In genomic region chr1:161484613-161485012, GRCh38 we compare ENCODE assay signal across 8 cellular contexts. TPM values are rescaled to one million over a fixed set of nuclear protein-coding genes. Genes with fewer than 3 reads are reported as not detected.
DNase-seq lines count a peak whose midpoint lies in the region; ATAC-seq and TF ChIP-seq lines count a peak whose summit lies in the region.
"Had no signal": no experiment of that assay in that cellular context is flagged by ENCODE, and none has a peak within 500 bp of the region (broad histone marks: within the 10 kb centered on the region; RNA-seq: fewer than 3 reads in every experiment).

No MANE protein-coding gene starts in this region.

- no peak overlapping the region for H2AFZ ChIP-seq in MM.1S (ENCODE audit: low read length)
- no peak overlapping the region for H2AFZ ChIP-seq in osteoblast (ENCODE audit: low read length)

- no peak overlapping the region for H3K4me2 ChIP-seq in MM.1S (ENCODE audit: low read depth, low read length)
- no peak overlapping the region for H3K4me2 ChIP-seq in osteoblast (ENCODE audit: insufficient read depth, low read length)

- H3K9me2 ChIP-seq in MM.1S (replicated peaks; ENCODE audit: insufficient read depth, low read length), result no peaks in the 10 kb centered on the region

- ATAC-seq in central memory CD8-positive, alpha-beta T cell (replicated peaks; ENCODE audit: extremely low read depth, poor library complexity, severe bottlenecking), result peak; percentile 54
- no peak for ATAC-seq in HG03135 (IDR thresholded peaks at IDR 0.05; ENCODE audit: unreplicated experiment)

- TF ChIP-seq CTCF in GM12864 (IDR thresholded peaks at IDR 0.05; ENCODE audit: low read depth, low read length, missing control alignments) (peak; percentile 57), MM.1S (IDR thresholded peaks at IDR 0.05; ENCODE audit: low read length) (peak; percentile 54), osteoblast (IDR thresholded peaks at IDR 0.05; ENCODE audit: extremely low read depth, low read depth, low read length) (peak; percentile 47)

- no peak overlapping the region for H3K27ac ChIP-seq in MM.1S (ENCODE audit: low read length)
- no peak overlapping the region for H3K27ac ChIP-seq in osteoblast (ENCODE audit: low read depth, low read length)

- no peak overlapping the region for H3K27ac Mint-ChIP-seq in central memory CD8-positive, alpha-beta T cell (ENCODE audit: low read depth)

- no peaks in the 10 kb centered on the region for H3K9me3 ChIP-seq in MM.1S (replicated peaks; ENCODE audit: insufficient read depth, low read length)
- no peaks in the 10 kb centered on the region for H3K9me3 ChIP-seq in osteoblast (ENCODE audit: low read depth, low read length)

- no peak for DNase-seq in GM12864 (ENCODE audit: low read depth)
- peak; percentile 34 for DNase-seq in MM.1S
- DNase-seq in central memory CD8-positive, alpha-beta T cell (ENCODE audit: low spot score in 2 of 2), result no peak
- DNase-seq in osteoblast (ENCODE audit: insufficient read length, low spot score, missing footprints), result no peak
- no peak for DNase-seq in T-helper 9 cell
- no peak for DNase-seq in HuH-7.5 (ENCODE audit: low spot score)
- DNase-seq: posterior cingulate gyrus had no signal

- H3K4me1 Mint-ChIP-seq in central memory CD8-positive, alpha-beta T cell, result peaks cover 7% of the 10 kb centered on the region

- no peaks in the 10 kb centered on the region for H3K27me3 Mint-ChIP-seq in central memory CD8-positive, alpha-beta T cell

- H3K36me3 Mint-ChIP-seq in central memory CD8-positive, alpha-beta T cell (ENCODE audit: insufficient read depth), result no peaks in the 10 kb centered on the region

- H3K9me3 Mint-ChIP-seq in central memory CD8-positive, alpha-beta T cell, result no peaks in the 10 kb centered on the region

- H3K4me1 ChIP-seq in MM.1S (ENCODE audit: low read length), result no peaks in the 10 kb centered on the region
- H3K4me1 ChIP-seq in osteoblast (ENCODE audit: insufficient read depth, low read length), result peaks cover 5% of the 10 kb centered on the region

- H3K79me2 ChIP-seq in MM.1S (ENCODE audit: low read length), result no peaks in the 10 kb centered on the region
- H3K79me2 ChIP-seq in osteoblast (ENCODE audit: insufficient read depth, low read length), result no peaks in the 10 kb centered on the region

- no peak overlapping the region for H3K9ac ChIP-seq in MM.1S (ENCODE audit: low read length)

- H3K27me3 ChIP-seq in MM.1S (replicated peaks; ENCODE audit: insufficient read depth, low read length) (peaks cover 5% of the 10 kb centered on the region; the same call in 1 of the 2 replicates), osteoblast (ENCODE audit: insufficient read depth, low read length) (peaks cover 31% of the 10 kb centered on the region)

- no peaks in the 10 kb centered on the region for H4K20me1 ChIP-seq in MM.1S (ENCODE audit: insufficient read depth, low read length)
- H4K20me1 ChIP-seq in osteoblast (ENCODE audit: insufficient read depth, low read length), result no peaks in the 10 kb centered on the region

- H3K36me3 ChIP-seq in MM.1S (replicated peaks; ENCODE audit: insufficient read depth, low read length), result no peaks in the 10 kb centered on the region
- H3K36me3 ChIP-seq in osteoblast (ENCODE audit: insufficient read depth, low read length), result no peaks in the 10 kb centered on the region

- H3K4me3 ChIP-seq in GM12864 (ENCODE audit: low read depth, low read length) (no peak overlapping the region), MM.1S (ENCODE audit: low read length) (no peak overlapping the region), osteoblast (ENCODE audit: insufficient read depth, low read length) (no peak overlapping the region)

- H3K4me3 Mint-ChIP-seq in central memory CD8-positive, alpha-beta T cell, result no peak overlapping the region

- no peaks in the 10 kb centered on the region for H3F3A ChIP-seq in MM.1S (ENCODE audit: insufficient read depth, low read length)

RNA-seq across cellular contexts. Expression of gene FCGR2A, which starts 20.6 kb away (rescaled TPM):
- total RNA-seq in osteoblast, result 0.59 and 1.4 TPM in 2 replicates

RNA-seq across cellular contexts. Expression of gene HSPA6, which starts 39.7 kb away (rescaled TPM):
- 0.36 and 0.88 TPM in 2 replicates for total RNA-seq in osteoblast
